1 cellular context compared by ENCODE assay signal in the genomic region with DNA sequence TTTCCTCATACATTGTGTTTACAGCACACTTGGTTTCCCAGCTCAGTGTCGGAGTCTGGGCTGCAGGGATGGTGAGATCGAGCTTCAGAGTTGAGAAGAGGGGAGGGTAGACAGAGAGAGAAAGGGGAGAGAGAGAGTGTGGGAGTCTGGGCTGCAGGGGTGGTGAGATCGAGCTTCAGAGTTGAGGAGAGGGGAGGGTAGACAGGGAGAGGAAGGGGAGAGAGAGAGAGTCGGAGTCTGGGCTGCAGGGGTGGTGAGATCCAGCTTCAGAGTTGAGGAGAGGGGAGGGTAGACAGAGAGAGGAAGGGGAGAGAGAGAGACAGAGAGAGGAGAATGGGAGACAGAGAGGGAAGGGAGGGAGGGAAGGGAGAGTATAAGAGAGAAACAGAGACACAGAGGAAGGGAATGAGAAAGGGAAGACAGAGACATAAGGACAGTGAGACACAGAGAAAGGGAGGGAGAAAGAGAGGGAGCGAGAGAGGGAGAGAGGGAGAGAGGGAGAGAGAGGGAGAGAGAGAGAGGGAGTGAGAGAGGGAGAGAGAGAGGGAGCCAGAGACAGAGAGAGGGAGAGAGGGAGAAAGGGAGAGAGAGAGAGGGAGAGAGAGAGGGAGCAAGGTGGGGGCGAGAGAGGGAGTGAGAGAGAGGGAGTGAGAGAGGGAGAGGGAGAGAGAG.
TF ChIP-seq lines count a peak whose summit lies in the region.

No MANE protein-coding gene starts in this region.

TF ChIP-seq in HEK293, 187 proteins besides CTCF, POLR2A, EP300 and RAD21 (continued from another document):
- TF ChIP-seq ZNF239 (tag by site-specific recombination; IDR thresholded peaks at IDR 0.05) (no peak), ZNF596 (tag by site-specific recombination; IDR thresholded peaks at IDR 0.05) (peak; percentile 96), ZNF302 (tag by site-specific recombination; IDR thresholded peaks at IDR 0.05; ENCODE audit: low read depth) (no peak), HOXC10 (CRISPR knock-in tag; IDR thresholded peaks at IDR 0.05) (no peak), ZNF792 (tag by site-specific recombination; IDR thresholded peaks at IDR 0.05) (no peak), ZFP37 (tag by site-specific recombination; IDR thresholded peaks at IDR 0.05) (no peak), ZNF350 (tag by site-specific recombination; IDR thresholded peaks at IDR 0.05) (no peak), FEZF1 (tag by site-specific recombination; IDR thresholded peaks at IDR 0.05) (no peak), ZNF558 (tag by site-specific recombination; IDR thresholded peaks at IDR 0.05) (no peak), ZNF530 (tag by site-specific recombination; IDR thresholded peaks at IDR 0.05; ENCODE audit: low read depth) (no peak), ZNF426 (tag by site-specific recombination; IDR thresholded peaks at IDR 0.05) (no peak), ZNF514 (tag by site-specific recombination; IDR thresholded peaks at IDR 0.05) (no peak), RBAK (tag by site-specific recombination; IDR thresholded peaks at IDR 0.05) (no peak), ZNF169 (tag by site-specific recombination; IDR thresholded peaks at IDR 0.05) (peak; percentile 100), ZNF777 (tag by site-specific recombination; IDR thresholded peaks at IDR 0.05; ENCODE audit: borderline replicate concordance) (no peak), ZNF776 (tag by site-specific recombination; IDR thresholded peaks at IDR 0.05; ENCODE audit: borderline replicate concordance) (no peak), ZNF23 (tag by site-specific recombination; IDR thresholded peaks at IDR 0.05; ENCODE audit: borderline replicate concordance) (no peak), GLI4 (tag by site-specific recombination; IDR thresholded peaks at IDR 0.05) (0 out of 2 replicates have a peak, but pooled peaks have one; percentile 36), PRDM1 (tag by site-specific recombination; IDR thresholded peaks at IDR 0.05) (peak; percentile 84), ZBTB21 (tag by site-specific recombination; IDR thresholded peaks at IDR 0.05) (no peak), ZXDB (tag by site-specific recombination; IDR thresholded peaks at IDR 0.05) (no peak), MZF1 (tag by site-specific recombination; IDR thresholded peaks at IDR 0.05; ENCODE audit: borderline replicate concordance) (no peak), ZNF544 (tag by site-specific recombination; IDR thresholded peaks at IDR 0.05) (no peak), ZNF785 (tag by site-specific recombination; IDR thresholded peaks at IDR 0.05) (no peak), ZNF214 (tag by site-specific recombination; IDR thresholded peaks at IDR 0.05; ENCODE audit: borderline replicate concordance) (no peak), SCRT2 (tag by site-specific recombination; IDR thresholded peaks at IDR 0.05) (no peak)
- TF ChIP-seq, protein P1, sequence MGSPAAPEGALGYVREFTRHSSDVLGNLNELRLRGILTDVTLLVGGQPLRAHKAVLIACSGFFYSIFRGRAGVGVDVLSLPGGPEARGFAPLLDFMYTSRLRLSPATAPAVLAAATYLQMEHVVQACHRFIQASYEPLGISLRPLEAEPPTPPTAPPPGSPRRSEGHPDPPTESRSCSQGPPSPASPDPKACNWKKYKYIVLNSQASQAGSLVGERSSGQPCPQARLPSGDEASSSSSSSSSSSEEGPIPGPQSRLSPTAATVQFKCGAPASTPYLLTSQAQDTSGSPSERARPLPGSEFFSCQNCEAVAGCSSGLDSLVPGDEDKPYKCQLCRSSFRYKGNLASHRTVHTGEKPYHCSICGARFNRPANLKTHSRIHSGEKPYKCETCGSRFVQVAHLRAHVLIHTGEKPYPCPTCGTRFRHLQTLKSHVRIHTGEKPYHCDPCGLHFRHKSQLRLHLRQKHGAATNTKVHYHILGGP (tag by site-specific recombination; IDR thresholded peaks at IDR 0.05): no peak
- TF ChIP-seq, protein P2, sequence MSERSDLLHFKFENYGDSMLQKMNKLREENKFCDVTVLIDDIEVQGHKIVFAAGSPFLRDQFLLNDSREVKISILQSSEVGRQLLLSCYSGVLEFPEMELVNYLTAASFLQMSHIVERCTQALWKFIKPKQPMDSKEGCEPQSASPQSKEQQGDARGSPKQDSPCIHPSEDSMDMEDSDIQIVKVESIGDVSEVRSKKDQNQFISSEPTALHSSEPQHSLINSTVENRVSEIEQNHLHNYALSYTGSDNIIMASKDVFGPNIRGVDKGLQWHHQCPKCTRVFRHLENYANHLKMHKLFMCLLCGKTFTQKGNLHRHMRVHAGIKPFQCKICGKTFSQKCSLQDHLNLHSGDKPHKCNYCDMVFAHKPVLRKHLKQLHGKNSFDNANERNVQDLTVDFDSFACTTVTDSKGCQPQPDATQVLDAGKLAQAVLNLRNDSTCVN (tag by site-specific recombination; optimal IDR thresholded peaks at IDR 0.05): no peak
- TF ChIP-seq, protein P3, sequence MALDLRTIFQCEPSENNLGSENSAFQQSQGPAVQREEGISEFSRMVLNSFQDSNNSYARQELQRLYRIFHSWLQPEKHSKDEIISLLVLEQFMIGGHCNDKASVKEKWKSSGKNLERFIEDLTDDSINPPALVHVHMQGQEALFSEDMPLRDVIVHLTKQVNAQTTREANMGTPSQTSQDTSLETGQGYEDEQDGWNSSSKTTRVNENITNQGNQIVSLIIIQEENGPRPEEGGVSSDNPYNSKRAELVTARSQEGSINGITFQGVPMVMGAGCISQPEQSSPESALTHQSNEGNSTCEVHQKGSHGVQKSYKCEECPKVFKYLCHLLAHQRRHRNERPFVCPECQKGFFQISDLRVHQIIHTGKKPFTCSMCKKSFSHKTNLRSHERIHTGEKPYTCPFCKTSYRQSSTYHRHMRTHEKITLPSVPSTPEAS (tag by site-specific recombination; IDR thresholded peaks at IDR 0.05): no peak
- TF ChIP-seq, protein P4, sequence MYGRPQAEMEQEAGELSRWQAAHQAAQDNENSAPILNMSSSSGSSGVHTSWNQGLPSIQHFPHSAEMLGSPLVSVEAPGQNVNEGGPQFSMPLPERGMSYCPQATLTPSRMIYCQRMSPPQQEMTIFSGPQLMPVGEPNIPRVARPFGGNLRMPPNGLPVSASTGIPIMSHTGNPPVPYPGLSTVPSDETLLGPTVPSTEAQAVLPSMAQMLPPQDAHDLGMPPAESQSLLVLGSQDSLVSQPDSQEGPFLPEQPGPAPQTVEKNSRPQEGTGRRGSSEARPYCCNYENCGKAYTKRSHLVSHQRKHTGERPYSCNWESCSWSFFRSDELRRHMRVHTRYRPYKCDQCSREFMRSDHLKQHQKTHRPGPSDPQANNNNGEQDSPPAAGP (tag by site-specific recombination; IDR thresholded peaks at IDR 0.05): no peak
- TF ChIP-seq, protein P5, sequence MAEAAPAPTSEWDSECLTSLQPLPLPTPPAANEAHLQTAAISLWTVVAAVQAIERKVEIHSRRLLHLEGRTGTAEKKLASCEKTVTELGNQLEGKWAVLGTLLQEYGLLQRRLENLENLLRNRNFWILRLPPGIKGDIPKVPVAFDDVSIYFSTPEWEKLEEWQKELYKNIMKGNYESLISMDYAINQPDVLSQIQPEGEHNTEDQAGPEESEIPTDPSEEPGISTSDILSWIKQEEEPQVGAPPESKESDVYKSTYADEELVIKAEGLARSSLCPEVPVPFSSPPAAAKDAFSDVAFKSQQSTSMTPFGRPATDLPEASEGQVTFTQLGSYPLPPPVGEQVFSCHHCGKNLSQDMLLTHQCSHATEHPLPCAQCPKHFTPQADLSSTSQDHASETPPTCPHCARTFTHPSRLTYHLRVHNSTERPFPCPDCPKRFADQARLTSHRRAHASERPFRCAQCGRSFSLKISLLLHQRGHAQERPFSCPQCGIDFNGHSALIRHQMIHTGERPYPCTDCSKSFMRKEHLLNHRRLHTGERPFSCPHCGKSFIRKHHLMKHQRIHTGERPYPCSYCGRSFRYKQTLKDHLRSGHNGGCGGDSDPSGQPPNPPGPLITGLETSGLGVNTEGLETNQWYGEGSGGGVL (tag by site-specific recombination; IDR thresholded peaks at IDR 0.05): peak; percentile 68
